ENCODE assay signal across 8 cellular contexts in genomic region chr5:172452398-172453205, GRCh38. TPM values are rescaled to one million over a fixed set of nuclear protein-coding genes. Genes with fewer than 3 reads are reported as not detected.
A peak's percentile ranks its signal among the peaks of the same experiment; 100 is the strongest.
DNase-seq lines count a peak whose midpoint lies in the region; TF ChIP-seq lines count a peak whose summit lies in the region.

No MANE protein-coding gene starts in this region.

- H3K4me3 Mint-ChIP-seq in activated naive CD4-positive, alpha-beta T cell treated with anti-CD3 and anti-CD28 coated beads, Interleukin-2, amount 50 U/mL, for 24 hours, result peak overlapping the region; percentile 51
- peak overlapping the region; percentile 87 to 93 (median 88) for H3K4me3 Mint-ChIP-seq in brain
- H3K4me3 Mint-ChIP-seq in immature natural killer cell, result peak overlapping the region; percentile 36 to 83 (median 60)

- H3K27me3 Mint-ChIP-seq in activated naive CD4-positive, alpha-beta T cell treated with anti-CD3 and anti-CD28 coated beads, Interleukin-2, amount 50 U/mL, for 24 hours, result peaks cover 6% of the 10 kb centered on the region
- H3K27me3 Mint-ChIP-seq in brain (no peaks in the 10 kb centered on the region), immature natural killer cell (ENCODE audit: low read depth in 3 of 3) (peaks cover 7 to 21% (median 21%) of the 10 kb centered on the region in 3 donors)

- H3K36me3 Mint-ChIP-seq in activated naive CD4-positive, alpha-beta T cell treated with anti-CD3 and anti-CD28 coated beads, Interleukin-2, amount 50 U/mL, for 24 hours, result no peaks in the 10 kb centered on the region
- H3K36me3 Mint-ChIP-seq in brain, result peaks cover 12% of the 10 kb centered on the region
- no peaks in the 10 kb centered on the region for H3K36me3 Mint-ChIP-seq in immature natural killer cell

- H3K9me3 Mint-ChIP-seq in activated naive CD4-positive, alpha-beta T cell treated with anti-CD3 and anti-CD28 coated beads, Interleukin-2, amount 50 U/mL, for 24 hours, result no peaks in the 10 kb centered on the region
- H3K9me3 Mint-ChIP-seq in brain (no peaks in the 10 kb centered on the region), immature natural killer cell (no peaks in the 10 kb centered on the region)

- H3K27ac Mint-ChIP-seq in activated naive CD4-positive, alpha-beta T cell treated with anti-CD3 and anti-CD28 coated beads, Interleukin-2, amount 50 U/mL, for 24 hours, result peak overlapping the region; percentile 13
- peak overlapping the region; percentile 94 to 99 (median 97) for H3K27ac Mint-ChIP-seq in brain
- H3K27ac Mint-ChIP-seq in immature natural killer cell, result no peak overlapping the region

- peaks cover 16% of the 10 kb centered on the region for H3K4me1 Mint-ChIP-seq in activated naive CD4-positive, alpha-beta T cell treated with anti-CD3 and anti-CD28 coated beads, Interleukin-2, amount 50 U/mL, for 24 hours
- H3K4me1 Mint-ChIP-seq in brain (peaks cover 80% of the 10 kb centered on the region), immature natural killer cell (peaks cover 10 to 19% of the 10 kb centered on the region in 2 donors)

- no peak for TF ChIP-seq CTCF in brain (conservative IDR thresholded peaks at IDR 0.05)

- DNase-seq in activated naive CD4-positive, alpha-beta T cell (lab: John Stamatoyannopoulos, UW), result no peak
- DNase-seq in immature natural killer cell (no peak), stromal cell of bone marrow (ENCODE audit: low read depth) (peak; percentile 80), middle frontal gyrus (ENCODE audit: extremely low spot score, low spot score) (no peak)
- DNase-seq in stimulated activated CD8-positive, alpha-beta memory T cell treated with anti-CD3 and anti-CD28 coated beads, Interleukin-4, amount 100 ng/mL, for 48 hours, result no peak
- DNase-seq in stimulated activated naive CD4-positive, alpha-beta T cell (lab: John Stamatoyannopoulos, UW), result no peak

RNA-seq across cellular contexts. Expression of gene SH3PXD2B, which starts 1.7 kb away (rescaled TPM):
- polyA plus RNA-seq in brain (ENCODE audit: insufficient read depth, low read depth, low replicate concordance) (16.3 TPM), immature natural killer cell (not detected)

Comparison
In these comparisons a context has a peak if more than half of its experiments do, and no peak if none do; other contexts are left out.
1. H3K27ac Mint-ChIP-seq: peak in activated naive CD4-positive, alpha-beta T cell treated with anti-CD3 and anti-CD28 coated beads, Interleukin-2, amount 50 U/mL, for 24 hours (single experiment) and brain (5 of 5); none in immature natural killer cell (0 of 6).
2. RNA of gene SH3PXD2B, which starts 1.7 kb away (polyA plus RNA-seq): 16.3 TPM in brain (single experiment); not detected in immature natural killer cell; every median in the first group is over 10 times any median in the second.
3. Peak in every context shown above with its lines, with median percentiles within 50 percentile points of each other: H3K4me3 Mint-ChIP-seq.